In the genomic region with DNA sequence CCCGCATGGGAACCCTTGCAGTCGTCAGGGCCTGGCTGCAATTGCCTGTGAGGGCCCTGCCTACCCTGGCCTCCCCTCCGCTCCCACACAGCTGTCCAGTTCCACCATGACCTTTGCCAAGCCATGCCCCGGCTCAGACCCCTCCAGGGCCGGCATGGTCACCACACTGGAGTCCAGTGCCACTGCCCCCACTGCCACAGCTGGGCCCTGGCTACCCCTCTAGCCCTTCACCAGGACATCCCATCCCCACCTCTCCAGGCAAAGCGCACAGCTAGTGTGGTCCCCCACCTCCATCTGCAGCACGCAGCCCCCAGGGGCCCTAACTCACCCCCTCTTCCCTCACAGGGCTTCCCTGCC, we compare ENCODE assay signal across 1 cellular context.
TF ChIP-seq lines count a peak whose summit lies in the region.

No MANE protein-coding gene starts in this region.

TF ChIP-seq in H1, 55 proteins besides CTCF, POLR2A, EP300 and RAD21:
- TF ChIP-seq SRF (IDR thresholded peaks at IDR 0.05; ENCODE audit: low read depth, low read length) (no peak), CHD2 (IDR thresholded peaks at IDR 0.05; ENCODE audit: low read length) (no peak), SIN3A (conservative IDR thresholded peaks at IDR 0.05 in 1 of 2, IDR thresholded peaks at IDR 0.05 in 1 of 2; ENCODE audit: low read depth in 1 of 2, low read length in 2 of 2) (no peak), BRCA1 (IDR thresholded peaks at IDR 0.05; ENCODE audit: low read depth, low read length) (no peak), GTF2F1 (IDR thresholded peaks at IDR 0.05; ENCODE audit: borderline replicate concordance, low read depth, low read length) (no peak), SAP30 (IDR thresholded peaks at IDR 0.05; ENCODE audit: insufficient read depth, insufficient replicate concordance, low read length) (no peak), TAF1 (IDR thresholded peaks at IDR 0.05; ENCODE audit: low read depth, low read length) (no peak), HDAC2 (IDR thresholded peaks at IDR 0.05; ENCODE audit: borderline replicate concordance in 1 of 2, low read depth in 2 of 2, low read length in 2 of 2) (no peak), KDM4A (IDR thresholded peaks at IDR 0.05; ENCODE audit: low read depth, low read length, severe bottlenecking) (no peak), TCF12 (IDR thresholded peaks at IDR 0.05; ENCODE audit: low read depth, low read length) (no peak)
- TF ChIP-seq, protein P1, sequence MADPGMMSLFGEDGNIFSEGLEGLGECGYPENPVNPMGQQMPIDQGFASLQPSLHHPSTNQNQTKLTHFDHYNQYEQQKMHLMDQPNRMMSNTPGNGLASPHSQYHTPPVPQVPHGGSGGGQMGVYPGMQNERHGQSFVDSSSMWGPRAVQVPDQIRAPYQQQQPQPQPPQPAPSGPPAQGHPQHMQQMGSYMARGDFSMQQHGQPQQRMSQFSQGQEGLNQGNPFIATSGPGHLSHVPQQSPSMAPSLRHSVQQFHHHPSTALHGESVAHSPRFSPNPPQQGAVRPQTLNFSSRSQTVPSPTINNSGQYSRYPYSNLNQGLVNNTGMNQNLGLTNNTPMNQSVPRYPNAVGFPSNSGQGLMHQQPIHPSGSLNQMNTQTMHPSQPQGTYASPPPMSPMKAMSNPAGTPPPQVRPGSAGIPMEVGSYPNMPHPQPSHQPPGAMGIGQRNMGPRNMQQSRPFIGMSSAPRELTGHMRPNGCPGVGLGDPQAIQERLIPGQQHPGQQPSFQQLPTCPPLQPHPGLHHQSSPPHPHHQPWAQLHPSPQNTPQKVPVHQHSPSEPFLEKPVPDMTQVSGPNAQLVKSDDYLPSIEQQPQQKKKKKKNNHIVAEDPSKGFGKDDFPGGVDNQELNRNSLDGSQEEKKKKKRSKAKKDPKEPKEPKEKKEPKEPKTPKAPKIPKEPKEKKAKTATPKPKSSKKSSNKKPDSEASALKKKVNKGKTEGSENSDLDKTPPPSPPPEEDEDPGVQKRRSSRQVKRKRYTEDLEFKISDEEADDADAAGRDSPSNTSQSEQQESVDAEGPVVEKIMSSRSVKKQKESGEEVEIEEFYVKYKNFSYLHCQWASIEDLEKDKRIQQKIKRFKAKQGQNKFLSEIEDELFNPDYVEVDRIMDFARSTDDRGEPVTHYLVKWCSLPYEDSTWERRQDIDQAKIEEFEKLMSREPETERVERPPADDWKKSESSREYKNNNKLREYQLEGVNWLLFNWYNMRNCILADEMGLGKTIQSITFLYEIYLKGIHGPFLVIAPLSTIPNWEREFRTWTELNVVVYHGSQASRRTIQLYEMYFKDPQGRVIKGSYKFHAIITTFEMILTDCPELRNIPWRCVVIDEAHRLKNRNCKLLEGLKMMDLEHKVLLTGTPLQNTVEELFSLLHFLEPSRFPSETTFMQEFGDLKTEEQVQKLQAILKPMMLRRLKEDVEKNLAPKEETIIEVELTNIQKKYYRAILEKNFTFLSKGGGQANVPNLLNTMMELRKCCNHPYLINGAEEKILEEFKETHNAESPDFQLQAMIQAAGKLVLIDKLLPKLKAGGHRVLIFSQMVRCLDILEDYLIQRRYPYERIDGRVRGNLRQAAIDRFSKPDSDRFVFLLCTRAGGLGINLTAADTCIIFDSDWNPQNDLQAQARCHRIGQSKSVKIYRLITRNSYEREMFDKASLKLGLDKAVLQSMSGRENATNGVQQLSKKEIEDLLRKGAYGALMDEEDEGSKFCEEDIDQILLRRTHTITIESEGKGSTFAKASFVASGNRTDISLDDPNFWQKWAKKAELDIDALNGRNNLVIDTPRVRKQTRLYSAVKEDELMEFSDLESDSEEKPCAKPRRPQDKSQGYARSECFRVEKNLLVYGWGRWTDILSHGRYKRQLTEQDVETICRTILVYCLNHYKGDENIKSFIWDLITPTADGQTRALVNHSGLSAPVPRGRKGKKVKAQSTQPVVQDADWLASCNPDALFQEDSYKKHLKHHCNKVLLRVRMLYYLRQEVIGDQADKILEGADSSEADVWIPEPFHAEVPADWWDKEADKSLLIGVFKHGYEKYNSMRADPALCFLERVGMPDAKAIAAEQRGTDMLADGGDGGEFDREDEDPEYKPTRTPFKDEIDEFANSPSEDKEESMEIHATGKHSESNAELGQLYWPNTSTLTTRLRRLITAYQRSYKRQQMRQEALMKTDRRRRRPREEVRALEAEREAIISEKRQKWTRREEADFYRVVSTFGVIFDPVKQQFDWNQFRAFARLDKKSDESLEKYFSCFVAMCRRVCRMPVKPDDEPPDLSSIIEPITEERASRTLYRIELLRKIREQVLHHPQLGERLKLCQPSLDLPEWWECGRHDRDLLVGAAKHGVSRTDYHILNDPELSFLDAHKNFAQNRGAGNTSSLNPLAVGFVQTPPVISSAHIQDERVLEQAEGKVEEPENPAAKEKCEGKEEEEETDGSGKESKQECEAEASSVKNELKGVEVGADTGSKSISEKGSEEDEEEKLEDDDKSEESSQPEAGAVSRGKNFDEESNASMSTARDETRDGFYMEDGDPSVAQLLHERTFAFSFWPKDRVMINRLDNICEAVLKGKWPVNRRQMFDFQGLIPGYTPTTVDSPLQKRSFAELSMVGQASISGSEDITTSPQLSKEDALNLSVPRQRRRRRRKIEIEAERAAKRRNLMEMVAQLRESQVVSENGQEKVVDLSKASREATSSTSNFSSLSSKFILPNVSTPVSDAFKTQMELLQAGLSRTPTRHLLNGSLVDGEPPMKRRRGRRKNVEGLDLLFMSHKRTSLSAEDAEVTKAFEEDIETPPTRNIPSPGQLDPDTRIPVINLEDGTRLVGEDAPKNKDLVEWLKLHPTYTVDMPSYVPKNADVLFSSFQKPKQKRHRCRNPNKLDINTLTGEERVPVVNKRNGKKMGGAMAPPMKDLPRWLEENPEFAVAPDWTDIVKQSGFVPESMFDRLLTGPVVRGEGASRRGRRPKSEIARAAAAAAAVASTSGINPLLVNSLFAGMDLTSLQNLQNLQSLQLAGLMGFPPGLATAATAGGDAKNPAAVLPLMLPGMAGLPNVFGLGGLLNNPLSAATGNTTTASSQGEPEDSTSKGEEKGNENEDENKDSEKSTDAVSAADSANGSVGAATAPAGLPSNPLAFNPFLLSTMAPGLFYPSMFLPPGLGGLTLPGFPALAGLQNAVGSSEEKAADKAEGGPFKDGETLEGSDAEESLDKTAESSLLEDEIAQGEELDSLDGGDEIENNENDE (IDR thresholded peaks at IDR 0.05; ENCODE audit: insufficient replicate concordance, low read length) = no peak
